Comparison of ENCODE assay signal across 8 cellular contexts in genomic region chr7:135509839-135510602, GRCh38. TPM values are rescaled to one million over a fixed set of nuclear protein-coding genes. Genes with fewer than 3 reads are reported as not detected.
DNase-seq lines count a peak whose midpoint lies in the region; ATAC-seq and TF ChIP-seq lines count a peak whose summit lies in the region.

TSS of gene CNOT4 (minus strand) at chr7:135510102. CDS start at chr7:135438331, 71,771 bp downstream.

- H3K14ac ChIP-seq in IMR-90 (replicated peaks; ENCODE audit: low read depth, low read length): peak within 1 kb of the TSS; percentile 99

- peak within 1 kb of the TSS; percentile 92 for H3K18ac ChIP-seq in IMR-90 (ENCODE audit: low read depth, low read length)

- H4K91ac ChIP-seq in IMR-90 (ENCODE audit: insufficient read depth, low read depth, low read length): peak within 1 kb of the TSS; percentile 93

- peak within 1 kb of the TSS; percentile 97 for H3K4ac ChIP-seq in IMR-90 (ENCODE audit: low read depth, low read length)

- H3K4me1 ChIP-seq in IMR-90 (ENCODE audit: control insufficient read depth, insufficient read depth, low read length) (no peaks in the 10 kb centered on the region), OCI-LY3 (ENCODE audit: low read length) (peaks cover 9% of the 10 kb centered on the region)

- H3K4me2 ChIP-seq in IMR-90 (ENCODE audit: low read depth, low read length) (peak within 1 kb of the TSS; percentile 89), OCI-LY3 (ENCODE audit: low read length) (peak within 1 kb of the TSS; percentile 88)

- peak within 1 kb of the TSS; percentile 95 for H2AK9ac ChIP-seq in IMR-90 (replicated peaks; ENCODE audit: low read depth, low read length, poor library complexity)

- H3K9ac ChIP-seq in IMR-90 (ENCODE audit: low read depth, low read length) (peak within 1 kb of the TSS; percentile 98), OCI-LY3 (ENCODE audit: low read length) (peak within 1 kb of the TSS; percentile 92)

- peak within 1 kb of the TSS; percentile 96 for H3K23ac ChIP-seq in IMR-90 (ENCODE audit: low read depth, low read length)

- POLR2A ChIA-PET in IMR-90 (lab: Charles Lee; ENCODE audit: unreplicated experiment): no interaction called here

- no peak within 1 kb of the TSS for H2BK20ac ChIP-seq in IMR-90 (ENCODE audit: low read depth, low read length)

- H4K5ac ChIP-seq in IMR-90 (ENCODE audit: low read depth, low read length): peak within 1 kb of the TSS; percentile 92

- peak within 1 kb of the TSS; percentile 59; the same call in 1 of the 2 replicates for H2AK5ac ChIP-seq in IMR-90 (ENCODE audit: low read depth, low read length)

- dilution Hi-C loops in IMR-90 (cut with HindIII; ENCODE audit: low sequenced_read_pairs, unreplicated experiment): no loop called here

- H3K79me2 ChIP-seq in OCI-LY3 (ENCODE audit: low read length): peaks cover 47% of the 10 kb centered on the region

- H3K27ac ChIP-seq in IMR-90 (ENCODE audit: insufficient read depth, low read length) (peak within 1 kb of the TSS; percentile 96), OCI-LY3 (ENCODE audit: low read length) (peak within 1 kb of the TSS; percentile 82)

- H4K20me1 ChIP-seq in IMR-90 (ENCODE audit: insufficient read depth, low read length): peaks cover 28% of the 10 kb centered on the region; the same call in 1 of the 2 replicates
- H4K20me1 ChIP-seq in OCI-LY3 (ENCODE audit: insufficient read depth, low read length): peaks cover 14% of the 10 kb centered on the region

- peak within 1 kb of the TSS; percentile 96 for H2BK5ac ChIP-seq in IMR-90 (ENCODE audit: low read depth, low read length, poor library complexity, severe bottlenecking)

- peak within 1 kb of the TSS; percentile 87 for H2BK120ac ChIP-seq in IMR-90 (ENCODE audit: low read depth, low read length)

- no peak for TF ChIP-seq RAD21 in IMR-90 (IDR thresholded peaks at IDR 0.05; ENCODE audit: low read length)

- no peak for TF ChIP-seq CTCF in IMR-90 (conservative IDR thresholded peaks at IDR 0.05; ENCODE audit: low read depth, low read length)
- TF ChIP-seq CTCF in OCI-LY3 (IDR thresholded peaks at IDR 0.05; ENCODE audit: low read depth, low read length): no peak
- TF ChIP-seq CTCF in epithelial cell of esophagus (IDR thresholded peaks at IDR 0.05; ENCODE audit: insufficient read depth, low read depth, low read length, missing control alignments): no peak

- WGBS in IMR-90 (ENCODE audit: extremely low coverage in 2 of 2, insufficient read length in 1 of 2), 2 experiments: 0% methylated on average over 12 of the region's 56 CpGs; no CpG with 5 or more reads in 1 of the 2 experiments

- TF ChIP-seq POLR2A in IMR-90 (IDR thresholded peaks at IDR 0.05; ENCODE audit: low read depth, low read length): peak; percentile 93

- H3K4me3 ChIP-seq in IMR-90 (ENCODE audit: insufficient read depth, low read depth, low read length): peak within 1 kb of the TSS; percentile 92
- H3K4me3 ChIP-seq in OCI-LY3 (ENCODE audit: low read length): peak within 1 kb of the TSS; percentile 89
- peak within 1 kb of the TSS; percentile 89 for H3K4me3 ChIP-seq in epithelial cell of esophagus (ENCODE audit: low read length)

- no peaks in the 10 kb centered on the region for H3K9me1 ChIP-seq in IMR-90 (ENCODE audit: insufficient read depth, low read length)

- H3K36me3 ChIP-seq in IMR-90 (ENCODE audit: control insufficient read depth, insufficient read depth, low read length) (no peaks in the 10 kb centered on the region; the same call in 1 of the 2 replicates), OCI-LY3 (replicated peaks; ENCODE audit: low read depth, low read length) (no peaks in the 10 kb centered on the region)

- no peak within 1 kb of the TSS; the same call in 2 of the 3 replicates for H2BK15ac ChIP-seq in IMR-90 (ENCODE audit: low read depth, low read length)

- H3K79me1 ChIP-seq in IMR-90 (ENCODE audit: low read depth in 1 of 2, low read length in 2 of 2): peaks cover 0 to 13% of the 10 kb centered on the region in 2 experiments; a peak in 2 of 4 replicates

- BruUV-seq in IMR-90 (replicated peaks; lab: Mats Ljungman, UMichigan): no TSS peak

- H3K9me3 ChIP-seq in IMR-90 (ENCODE audit: control insufficient read depth, insufficient read depth, low read length) (no peaks in the 10 kb centered on the region), OCI-LY3 (ENCODE audit: insufficient read depth, low read length) (no peaks in the 10 kb centered on the region)

- in situ Hi-C loops in IMR-90 (cut with MboI; ENCODE audit: low sequenced_read_pairs): no loop called here

- H2AFZ ChIP-seq in IMR-90 (replicated peaks; ENCODE audit: low read length, poor library complexity) (peak within 1 kb of the TSS; percentile 100), OCI-LY3 (ENCODE audit: low read depth, low read length) (peak within 1 kb of the TSS; percentile 98)

- DNase-seq in DMS153 (lab: John Stamatoyannopoulos, UW): peak; percentile 97
- DNase-seq in IMR-90: peak; percentile 92
- DNase-seq in activated CD8-positive, alpha-beta memory T cell treated with anti-CD3 and anti-CD28 coated beads, Interleukin-2, amount 50 U/mL, for 48 hours: peak; percentile 96
- peak; percentile 97 for DNase-seq in epithelial cell of esophagus (ENCODE audit: low read depth)
- peak; percentile 93 for DNase-seq in middle frontal gyrus (ENCODE audit: extremely low spot score, low spot score)
- peak; percentile 95 for DNase-seq in stimulated activated CD8-positive, alpha-beta memory T cell treated with anti-CD3 and anti-CD28 coated beads, Interleukin-2, amount 100 ng/mL, for 1 hour (ENCODE audit: low read depth in 2 of 2)

- H4K8ac ChIP-seq in IMR-90 (ENCODE audit: low read depth in 2 of 2, low read length in 2 of 2): peak within 1 kb of the TSS; percentile 51 to 98

- no peaks in the 10 kb centered on the region for H3K27me3 ChIP-seq in IMR-90 (ENCODE audit: control insufficient read depth, insufficient read depth, low read length)
- H3K27me3 ChIP-seq in OCI-LY3 (ENCODE audit: low read depth, low read length): no peaks in the 10 kb centered on the region

- peak; percentile 95 for ATAC-seq in GM21576 (IDR thresholded peaks at IDR 0.05; ENCODE audit: unreplicated experiment)
- peak; percentile 97 for ATAC-seq in IMR-90 (ENCODE audit: low read depth)

- CTCF ChIA-PET in IMR-90 (lab: Yijun Ruan, JAX): no interaction called here

- intact Hi-C loops in IMR-90 (cut with micrococcal nuclease): loop anchor here (1.0 to 5.0 kb wide), 4 partner anchors 95 to 298 kb away; partner anchors contain the start of gene WDR91

- H3K56ac ChIP-seq in IMR-90 (ENCODE audit: extremely low read depth, insufficient read depth, low read length): peak within 1 kb of the TSS; percentile 96

TF ChIP-seq in IMR-90, 13 proteins besides CTCF, POLR2A, EP300 and RAD21:
- TF ChIP-seq FOS (IDR thresholded peaks at IDR 0.05; ENCODE audit: low read depth, low read length) (no peak), CHD1 (IDR thresholded peaks at IDR 0.05; ENCODE audit: low read depth, low read length) (peak; percentile 98), USF2 (IDR thresholded peaks at IDR 0.05; ENCODE audit: low read depth, low read length) (peak; percentile 83), RFX5 (IDR thresholded peaks at IDR 0.05; ENCODE audit: low read depth, low read length) (no peak), SMC3 (IDR thresholded peaks at IDR 0.05; ENCODE audit: low read depth, low read length) (no peak), MAZ (IDR thresholded peaks at IDR 0.05; ENCODE audit: borderline replicate concordance, low read depth, low read length) (peak; percentile 60), MAFK (IDR thresholded peaks at IDR 0.05; ENCODE audit: low read depth, low read length) (no peak), RCOR1 (IDR thresholded peaks at IDR 0.05; ENCODE audit: insufficient replicate concordance, low read length) (no peak), NFE2L2 (IDR thresholded peaks at IDR 0.05; ENCODE audit: low read depth, low read length) (no peak), MXI1 (IDR thresholded peaks at IDR 0.05; ENCODE audit: borderline replicate concordance, low read depth, low read length) (peak; percentile 96), BHLHE40 (IDR thresholded peaks at IDR 0.05; ENCODE audit: low read depth, low read length) (peak; percentile 89; the same call in 1 of the 2 replicates)
TF ChIP-seq in IMR-90: peak in this region for 5.

RNA-seq across cellular contexts. Expression of gene CNOT4, which starts in this region (rescaled TPM):
- total RNA-seq in IMR-90 (2012; rRNA removed): 8.1 and 10.0 TPM in 2 replicates
- 7.0 and 7.3 TPM in 2 replicates for polyA plus RNA-seq in IMR-90 (2012; rRNA removed)
- 1.3 and 2.4 TPM in 2 replicates for polyA plus RNA-seq in IMR-90 (2012; cell fraction: cytosol; rRNA removed)
- polyA plus RNA-seq in IMR-90 (2012; cell fraction: nucleus; rRNA removed; ENCODE audit: low replicate concordance): 4.7 and 14.9 TPM in 2 replicates

Comparison
In these comparisons a context has a peak if more than half of its experiments do, and no peak if none do; other contexts are left out.
1. Peak in every context shown above with its lines: DNase-seq, ATAC-seq, H3K4me3 ChIP-seq and H3K27ac ChIP-seq.